In genomic region chr2:241773511-241774418, GRCh38 we compare ENCODE assay signal across 12 cellular contexts. TPM values are rescaled to one million over a fixed set of nuclear protein-coding genes. Genes with fewer than 3 reads are reported as not detected.
A peak's percentile ranks its signal among the peaks of the same experiment; 100 is the strongest.
DNase-seq lines count a peak whose midpoint lies in the region; ATAC-seq, FAIRE-seq and TF ChIP-seq lines count a peak whose summit lies in the region.
"Had no signal": no experiment of that assay in that cellular context is flagged by ENCODE, and none has a peak within 500 bp of the region (broad histone marks: within the 10 kb centered on the region; RNA-seq: fewer than 3 reads in every experiment).

No MANE protein-coding gene starts in this region.

- WGBS in small intestine, 3 donors: 20 to 64% (median 42%) methylated on average over 24 to 29 of the region's 29 CpGs

- no peaks in the 10 kb centered on the region for H3K9me3 ChIP-seq in small intestine (ENCODE audit: control insufficient read depth, low read depth)

- no peak for ATAC-seq in HG03342 (IDR thresholded peaks at IDR 0.05; ENCODE audit: unreplicated experiment)
- ATAC-seq: K562; naive thymus-derived CD8-positive, alpha-beta T cell had no signal

- FAIRE-seq in small intestine (lab: Jason Lieb, UNC): no peak
- FAIRE-seq: astrocyte, K562 had no signal

- H3K4me1 ChIP-seq in small intestine (ENCODE audit: control insufficient read depth in 2 of 2, insufficient read depth in 1 of 2, low read depth in 1 of 2, low read length in 1 of 2): peaks cover 0 to 2% of the 10 kb centered on the region in 2 donors

- H3K27ac ChIP-seq in coronary artery (no peak overlapping the region), small intestine (ENCODE audit: low read depth in 1 of 2, low read length in 1 of 2) (no peak overlapping the region)

- H3K27me3 ChIP-seq in small intestine (ENCODE audit: control insufficient read depth in 2 of 2, insufficient read depth in 2 of 2, low read length in 2 of 2): no peaks in the 10 kb centered on the region

- no peak for TF ChIP-seq CTCF in coronary artery (IDR thresholded peaks at IDR 0.05)

- DNase-seq in activated CD8-positive, alpha-beta memory T cell treated with anti-CD3 and anti-CD28 coated beads for 24 hours: peak; percentile 57
- no peak for DNase-seq in activated CD8-positive, alpha-beta memory T cell treated with anti-CD3 and anti-CD28 coated beads, Interleukin-2, amount 50 U/mL, for 4 hours
- DNase-seq in NCI-H2081 (lab: John Stamatoyannopoulos, UW): peak; percentile 77 to 92
- peak; percentile 61 for DNase-seq in coronary artery (ENCODE audit: low spot score)
- peak; percentile 11 for DNase-seq in small intestine
- DNase-seq in hippocampal formation (lab: John Stamatoyannopoulos, UW): no peak
- no peak for DNase-seq in stimulated activated naive CD4-positive, alpha-beta T cell (lab: John Stamatoyannopoulos, UW)
- DNase-seq: NCI-H446 treated with DMSO at 0.1 percent for 48 hours had no signal

- H3K4me3 ChIP-seq in coronary artery (no peak overlapping the region), small intestine (ENCODE audit: low read depth in 1 of 2, low read length in 2 of 2) (no peak overlapping the region)
- H3K4me3 ChIP-seq: K562 had no signal

- no peaks in the 10 kb centered on the region for H3K36me3 ChIP-seq in small intestine (ENCODE audit: control insufficient read depth in 2 of 2, insufficient read depth in 2 of 2, low read length in 2 of 2)

RNA-seq across cellular contexts. Expression of gene GAL3ST2, which starts 2.9 kb away (rescaled TPM):
- under 1 TPM in 1 of 3 donors, not detected in 2; 0.04 TPM for polyA plus RNA-seq in small intestine
- polyA plus RNA-seq: K562; naive thymus-derived CD8-positive, alpha-beta T cell had no signal

RNA-seq across cellular contexts. Expression of gene NEU4, which starts 35.2 kb away (rescaled TPM):
- 100 to 1,000 TPM in 1 of 3 donors, 10 to 100 TPM in 1, 1 to 10 TPM in 1; 3.3 to 102 (median 82.3) TPM for polyA plus RNA-seq in small intestine
- polyA plus RNA-seq: naive thymus-derived CD8-positive, alpha-beta T cell had no signal

RNA-seq across cellular contexts. Expression of gene D2HGDH, which starts 39.3 kb away (rescaled TPM):
- polyA plus RNA-seq in small intestine: 10 to 100 TPM; 19.6 to 35.1 (median 31.9) TPM

Comparison
In these comparisons a context has a peak if more than half of its experiments do, and no peak if none do; other contexts are left out.
1. DNase-seq: peak in activated CD8-positive, alpha-beta memory T cell treated with anti-CD3 and anti-CD28 coated beads for 24 hours (single experiment), NCI-H2081 (2 of 2), coronary artery (single experiment) and small intestine (single experiment); none in activated CD8-positive, alpha-beta memory T cell treated with anti-CD3 and anti-CD28 coated beads, Interleukin-2, amount 50 U/mL, for 4 hours (single experiment), hippocampal formation (0 of 2) and stimulated activated naive CD4-positive, alpha-beta T cell (0 of 6).